ENCODE assay signal across 10 cellular contexts in the genomic region with DNA sequence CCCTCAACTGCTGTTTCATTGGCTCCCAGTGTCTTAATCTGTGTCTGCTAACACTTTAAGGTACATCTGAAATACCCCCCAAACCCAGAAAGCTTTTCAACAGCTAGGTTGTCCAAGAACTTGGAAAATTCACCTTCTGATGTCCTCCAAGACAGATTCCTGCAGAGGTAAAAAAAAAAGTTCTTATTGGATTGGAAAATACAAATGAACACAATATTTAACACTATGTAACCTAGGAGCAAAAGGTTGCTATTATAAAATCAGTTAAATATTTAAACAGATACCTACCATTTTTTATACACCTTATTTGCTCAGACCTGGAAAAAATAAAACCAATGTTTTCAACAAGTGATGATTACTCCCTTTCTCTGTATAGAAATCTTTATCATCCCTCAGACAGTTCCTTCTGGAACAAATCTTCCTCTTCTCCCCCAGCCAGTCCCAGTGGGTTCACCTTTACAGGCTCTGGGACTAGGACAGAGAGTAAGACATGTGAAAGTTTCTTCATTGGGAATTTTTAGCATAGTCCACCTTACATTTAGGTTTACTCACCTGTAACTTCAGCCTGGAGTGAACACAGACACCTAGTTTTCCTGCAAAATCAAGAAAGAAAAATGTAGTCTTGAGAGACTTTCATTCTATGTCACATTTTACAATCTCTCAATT. TPM values are rescaled to one million over a fixed set of nuclear protein-coding genes. Genes with fewer than 3 reads are reported as not detected.
DNase-seq lines count a peak whose midpoint lies in the region; ATAC-seq, FAIRE-seq and TF ChIP-seq lines count a peak whose summit lies in the region.
"Had no signal": no experiment of that assay in that cellular context is flagged by ENCODE, and none has a peak within 500 bp of the region (broad histone marks: within the 10 kb centered on the region; RNA-seq: fewer than 3 reads in every experiment).

No MANE protein-coding gene starts in this region.

- H3K9me3 ChIP-seq in BLaER1 (no peaks in the 10 kb centered on the region), keratinocyte (ENCODE audit: control insufficient read depth, low read depth, low read length) (no peaks in the 10 kb centered on the region), vagina (no peaks in the 10 kb centered on the region)

- POLR2A ChIA-PET in WTC11 (lab: Charles Lee), result interaction anchor here (0.6 to 5.4 kb wide), 5 partner anchors 9 to 149 kb away, joined by 3 to 83 read pairs (median 11); a partner anchor contains a TSS

- no peaks in the 10 kb centered on the region for H3K9me1 ChIP-seq in keratinocyte (ENCODE audit: control insufficient read depth, extremely low read depth, insufficient read depth, low read length)

- intact Hi-C loops in vagina (cut with DNase I), result no loop called here
- intact Hi-C loops in cardiac septum (cut with DNase I), result no loop called here

- H3K36me3 ChIP-seq in BLaER1, result peaks cover 42% of the 10 kb centered on the region
- H3K36me3 ChIP-seq in keratinocyte (ENCODE audit: control insufficient read depth in 2 of 2, extremely low read depth in 1 of 2, insufficient read depth in 2 of 2, low read length in 2 of 2), result peaks cover 27 to 37% of the 10 kb centered on the region in 2 experiments
- peaks cover 0 to 21% of the 10 kb centered on the region in 2 donors for H3K36me3 ChIP-seq in vagina

- no peak for DNase-seq in WTC11 (ENCODE audit: low spot score)
- DNase-seq in keratinocyte (ENCODE audit: low read depth, low spot score), result no peak
- DNase-seq in iPS-NIHi7 (ENCODE audit: extremely low spot score), result no peak
- no peak for DNase-seq in vagina (ENCODE audit: extremely low spot score in 2 of 2)
- no peak for DNase-seq in cardiac septum (ENCODE audit: low spot score)
- DNase-seq: NCI-H2029 had no signal

- H2AFZ ChIP-seq in keratinocyte (ENCODE audit: control insufficient read depth, low read length), result no peak overlapping the region

- peak overlapping the region; percentile 95 for H3K27ac Mint-ChIP-seq in WTC11

- H3K27me3 Mint-ChIP-seq in WTC11 (ENCODE audit: low read depth), result 0 out of 2 replicates have a peak, but pooled peaks cover 4% of the 10 kb centered on the region

- ATAC-seq in WTC11, result no peak
- ATAC-seq in activated CD4-positive, CD25-positive, alpha-beta regulatory T cell treated with anti-CD3 and anti-CD28 coated beads, Interleukin-2, amount 50 U/mL, for 24 hours, result no peak

- TF ChIP-seq CTCF in WTC11 (IDR thresholded peaks at IDR 0.05), result no peak
- TF ChIP-seq CTCF in keratinocyte (optimal IDR thresholded peaks at IDR 0.05 in 1 of 3, IDR thresholded peaks at IDR 0.05 in 1 of 3, conservative IDR thresholded peaks at IDR 0.05 in 1 of 3; ENCODE audit: extremely low read depth in 1 of 3, insufficient read depth in 2 of 3, low read length in 3 of 3), result no peak
- no peak for TF ChIP-seq CTCF in vagina (IDR thresholded peaks at IDR 0.05)

- peaks cover 7% of the 10 kb centered on the region for H3K9me3 Mint-ChIP-seq in WTC11

- dilution Hi-C loops in keratinocyte (cut with MboI; ENCODE audit: extremely low pct_ligation_motif_present, low sequenced_read_pairs), result no loop called here

- TF ChIP-seq POLR2A in GM19193 (IDR thresholded peaks at IDR 0.05; ENCODE audit: extremely low read depth, insufficient read depth, insufficient read length) (peak; percentile 22), vagina (IDR thresholded peaks at IDR 0.05) (no peak)

- peaks cover 38% of the 10 kb centered on the region for H3K79me2 ChIP-seq in keratinocyte (ENCODE audit: control insufficient read depth, insufficient read depth, low read length)

- H4K20me1 ChIP-seq in BLaER1 (peaks cover 51% of the 10 kb centered on the region), keratinocyte (ENCODE audit: control insufficient read depth, extremely low read depth, insufficient read depth, low read length) (peaks cover 34% of the 10 kb centered on the region)

- H3K27ac ChIP-seq in BLaER1 (no peak overlapping the region; the same call in 1 of the 2 replicates), keratinocyte (ENCODE audit: control insufficient read depth, insufficient read depth, low read length) (no peak overlapping the region), vagina (no peak overlapping the region)

- H3K4me3 Mint-ChIP-seq in WTC11, result peak overlapping the region; percentile 99

- H3K9ac ChIP-seq in BLaER1 (peak overlapping the region; percentile 99; the same call in 1 of the 2 replicates), keratinocyte (ENCODE audit: control insufficient read depth, extremely low read depth, insufficient read depth, low read length) (no peak overlapping the region)

- H3K4me1 ChIP-seq in BLaER1 (peaks cover 39% of the 10 kb centered on the region), keratinocyte (ENCODE audit: control insufficient read depth, extremely low read depth, insufficient read depth, low read length) (peaks cover 27% of the 10 kb centered on the region), vagina (peaks cover 34% of the 10 kb centered on the region)

- H3K4me1 Mint-ChIP-seq in WTC11, result peaks cover 34% of the 10 kb centered on the region

- CTCF ChIA-PET in WTC11 (lab: Charles Lee), result interaction anchor here (1.5 kb wide), 1 partner anchor 32 kb away, joined by 5 read pairs; no protein-coding TSS in a partner anchor

- H3K4me2 ChIP-seq in BLaER1, result peak overlapping the region; percentile 96
- peak overlapping the region; percentile 87 for H3K4me2 ChIP-seq in keratinocyte (ENCODE audit: control insufficient read depth, extremely low read depth, insufficient read depth, low read depth, low read length)

- H3K36me3 Mint-ChIP-seq in WTC11, result peaks cover 53% of the 10 kb centered on the region

- H3K27me3 ChIP-seq in BLaER1 (no peaks in the 10 kb centered on the region), keratinocyte (ENCODE audit: control insufficient read depth, extremely low read depth, insufficient read depth, low read length) (no peaks in the 10 kb centered on the region), vagina (no peaks in the 10 kb centered on the region)

- peak overlapping the region; percentile 89 for H3K4me3 ChIP-seq in BLaER1
- H3K4me3 ChIP-seq in keratinocyte (ENCODE audit: control insufficient read depth in 2 of 3, extremely low read depth in 1 of 3, insufficient read depth in 2 of 3, low read depth in 1 of 3, low read length in 3 of 3), result peak overlapping the region in 1 of 3 experiments; percentile 100
- no peak overlapping the region for H3K4me3 ChIP-seq in vagina

- no peak for FAIRE-seq in keratinocyte (lab: Jason Lieb, UNC)

RNA-seq across cellular contexts. Expression of a gene that starts 13.3 kb away (rescaled TPM):
- total RNA-seq in WTC11 (2021), result 82.7 to 110 TPM (median 85.2 TPM) in 3 replicates
- 44.5 to 48.1 TPM (median 47.7 TPM) in 3 replicates for polyA plus RNA-seq in keratinocyte
- polyA plus RNA-seq in keratinocyte (2011; ENCODE audit: low read depth), result 52.4 TPM
- polyA plus RNA-seq in keratinocyte (2011; cell fraction: cytosol; rRNA removed), result 26.8 and 38.1 TPM in 2 replicates
- polyA plus RNA-seq in keratinocyte (2011; cell fraction: nucleus; rRNA removed), result 65.9 and 68.6 TPM in 2 replicates
- 46.5 and 58.6 TPM in 2 replicates for polyA plus RNA-seq in keratinocyte (2012; ENCODE audit: low replicate concordance)
- polyA minus RNA-seq in keratinocyte, result 39.4 to 66.3 TPM (median 48.9 TPM) in 3 replicates
- 53.1 TPM for polyA minus RNA-seq in keratinocyte (2011; cell fraction: cytosol; rRNA and poly(A)+ RNA removed)
- 71.3 and 88.0 TPM in 2 replicates for polyA minus RNA-seq in keratinocyte (2011; cell fraction: nucleus; rRNA and poly(A)+ RNA removed)
- total RNA-seq in vagina, result 51.8 TPM
- total RNA-seq in cardiac septum, result 22.8 TPM

RNA-seq across cellular contexts. Expression of a gene that starts 20.0 kb away (rescaled TPM):
- total RNA-seq in WTC11 (2021) (0.44 TPM in 1 of 3 replicates, not detected in the others), vagina (not detected), cardiac septum (not detected)
- not detected in 3 replicates for polyA plus RNA-seq in keratinocyte
- not detected for polyA plus RNA-seq in keratinocyte (2011; ENCODE audit: low read depth)
- polyA plus RNA-seq in keratinocyte (2011; cell fraction: cytosol; rRNA removed), result not detected in 2 replicates
- polyA plus RNA-seq in keratinocyte (2011; cell fraction: nucleus; rRNA removed), result not detected in 2 replicates
- not detected in 2 replicates for polyA plus RNA-seq in keratinocyte (2012; ENCODE audit: low replicate concordance)
- not detected in 3 replicates for polyA minus RNA-seq in keratinocyte
- not detected for polyA minus RNA-seq in keratinocyte (2011; cell fraction: cytosol; rRNA and poly(A)+ RNA removed)
- polyA minus RNA-seq in keratinocyte (2011; cell fraction: nucleus; rRNA and poly(A)+ RNA removed), result not detected in 2 replicates
- total RNA-seq: lung microvascular endothelial cell had no signal

RNA-seq across cellular contexts. Expression of a gene that starts 20.8 kb away (rescaled TPM):
- 27.2 to 30.2 TPM (median 28.0 TPM) in 3 replicates for total RNA-seq in WTC11 (2021)
- 20.4 to 30.4 TPM (median 25.6 TPM) in 3 replicates for polyA plus RNA-seq in keratinocyte
- polyA plus RNA-seq in keratinocyte (2011; ENCODE audit: low read depth), result 49.1 TPM
- 26.0 and 26.2 TPM in 2 replicates for polyA plus RNA-seq in keratinocyte (2011; cell fraction: cytosol; rRNA removed)
- polyA plus RNA-seq in keratinocyte (2011; cell fraction: nucleus; rRNA removed), result 20.2 and 22.6 TPM in 2 replicates
- polyA plus RNA-seq in keratinocyte (2012; ENCODE audit: low replicate concordance), result 25.3 and 35.6 TPM in 2 replicates
- 29.1 to 49.6 TPM (median 37.5 TPM) in 3 replicates for polyA minus RNA-seq in keratinocyte
- 22.8 TPM for polyA minus RNA-seq in keratinocyte (2011; cell fraction: cytosol; rRNA and poly(A)+ RNA removed)
- polyA minus RNA-seq in keratinocyte (2011; cell fraction: nucleus; rRNA and poly(A)+ RNA removed), result 10.2 and 11.9 TPM in 2 replicates
- 35.6 TPM for total RNA-seq in vagina
- 19.7 TPM for total RNA-seq in cardiac septum

RNA-seq across cellular contexts. Expression of a gene that starts 28.0 kb away (rescaled TPM):
- total RNA-seq in WTC11 (2021) (244 to 334 TPM (median 265 TPM) in 3 replicates), vagina (169 TPM), cardiac septum (38.6 TPM)
- polyA plus RNA-seq in keratinocyte, result 469 to 552 TPM (median 521 TPM) in 3 replicates
- polyA plus RNA-seq in keratinocyte (2011; ENCODE audit: low read depth), result 307 TPM
- polyA plus RNA-seq in keratinocyte (2011; cell fraction: cytosol; rRNA removed), result 204 and 205 TPM in 2 replicates
- 1,085 and 1,105 TPM in 2 replicates for polyA plus RNA-seq in keratinocyte (2011; cell fraction: nucleus; rRNA removed)
- 371 and 604 TPM in 2 replicates for polyA plus RNA-seq in keratinocyte (2012; ENCODE audit: low replicate concordance)
- polyA minus RNA-seq in keratinocyte, result 291 to 368 TPM (median 298 TPM) in 3 replicates
- polyA minus RNA-seq in keratinocyte (2011; cell fraction: cytosol; rRNA and poly(A)+ RNA removed), result 493 TPM
- 560 and 576 TPM in 2 replicates for polyA minus RNA-seq in keratinocyte (2011; cell fraction: nucleus; rRNA and poly(A)+ RNA removed)

RNA-seq across cellular contexts. Expression of a gene that starts 47.4 kb away (rescaled TPM):
- total RNA-seq in WTC11 (2021) (43.2 to 44.7 TPM (median 44.3 TPM) in 3 replicates), vagina (64.1 TPM), cardiac septum (36.7 TPM)
- polyA plus RNA-seq in keratinocyte, result 22.8 to 51.2 TPM (median 25.3 TPM) in 3 replicates
- polyA plus RNA-seq in keratinocyte (2011; ENCODE audit: low read depth), result 94.3 TPM
- polyA plus RNA-seq in keratinocyte (2011; cell fraction: cytosol; rRNA removed), result 29.0 and 29.3 TPM in 2 replicates
- 172 and 234 TPM in 2 replicates for polyA plus RNA-seq in keratinocyte (2011; cell fraction: nucleus; rRNA removed)
- polyA plus RNA-seq in keratinocyte (2012; ENCODE audit: low replicate concordance), result 34.4 and 71.9 TPM in 2 replicates
- polyA minus RNA-seq in keratinocyte, result 41.2 to 75.3 TPM (median 57.2 TPM) in 3 replicates
- polyA minus RNA-seq in keratinocyte (2011; cell fraction: cytosol; rRNA and poly(A)+ RNA removed), result 14.8 TPM
- 26.5 and 42.4 TPM in 2 replicates for polyA minus RNA-seq in keratinocyte (2011; cell fraction: nucleus; rRNA and poly(A)+ RNA removed)
